In the genomic region with DNA sequence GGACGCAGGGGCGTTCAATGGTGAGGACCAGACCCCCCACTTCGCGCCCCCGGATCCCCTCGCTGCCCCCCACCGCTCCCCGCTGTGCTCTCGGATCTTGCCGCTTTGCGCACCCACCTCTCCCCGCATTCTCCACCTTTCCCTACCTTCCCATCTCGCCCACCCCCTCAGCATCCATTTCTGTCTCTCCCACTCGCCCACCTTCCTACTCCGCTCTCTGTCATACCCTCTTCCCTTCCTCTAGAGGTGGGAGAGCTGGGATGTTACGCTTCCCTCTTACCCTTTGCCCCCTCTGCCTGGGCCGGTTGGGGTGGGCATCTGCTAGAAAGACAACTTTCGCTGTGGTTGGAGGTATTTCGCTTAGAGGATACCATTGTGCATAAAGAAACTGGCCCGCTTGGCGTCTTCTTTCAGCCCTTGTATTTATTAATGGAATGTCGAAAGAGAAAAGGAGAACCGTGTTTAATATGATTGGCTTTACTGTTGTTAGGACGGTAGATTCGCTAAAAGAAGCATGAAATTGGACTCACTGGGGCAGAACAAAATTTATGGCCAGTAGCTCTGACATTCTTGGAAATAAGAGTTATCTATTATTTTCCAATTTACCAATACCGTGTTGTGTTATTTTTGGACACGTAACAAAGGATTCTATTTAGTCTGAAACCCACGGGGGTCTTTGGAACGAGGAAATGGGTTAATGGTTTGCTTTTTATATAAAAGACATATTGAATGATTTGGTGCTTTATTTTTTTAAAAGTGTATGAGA, we compare ENCODE assay signal across 1 cellular context.
TF ChIP-seq lines count a peak whose summit lies in the region.

No MANE protein-coding gene starts in this region.

TF ChIP-seq in liver, 16 proteins besides CTCF, POLR2A, EP300 and RAD21 (continued from another document):
- no peak for TF ChIP-seq REST (IDR thresholded peaks at IDR 0.05)
- TF ChIP-seq YY1 (IDR thresholded peaks at IDR 0.05) = no peak
- TF ChIP-seq SP1 (IDR thresholded peaks at IDR 0.05) = no peak
- TF ChIP-seq EGR1 (IDR thresholded peaks at IDR 0.05; ENCODE audit: low read depth in 2 of 2) = no peak
- no peak for TF ChIP-seq JUND (IDR thresholded peaks at IDR 0.05)
